Comparison of ENCODE assay signal across 29 cellular contexts in the genomic region with DNA sequence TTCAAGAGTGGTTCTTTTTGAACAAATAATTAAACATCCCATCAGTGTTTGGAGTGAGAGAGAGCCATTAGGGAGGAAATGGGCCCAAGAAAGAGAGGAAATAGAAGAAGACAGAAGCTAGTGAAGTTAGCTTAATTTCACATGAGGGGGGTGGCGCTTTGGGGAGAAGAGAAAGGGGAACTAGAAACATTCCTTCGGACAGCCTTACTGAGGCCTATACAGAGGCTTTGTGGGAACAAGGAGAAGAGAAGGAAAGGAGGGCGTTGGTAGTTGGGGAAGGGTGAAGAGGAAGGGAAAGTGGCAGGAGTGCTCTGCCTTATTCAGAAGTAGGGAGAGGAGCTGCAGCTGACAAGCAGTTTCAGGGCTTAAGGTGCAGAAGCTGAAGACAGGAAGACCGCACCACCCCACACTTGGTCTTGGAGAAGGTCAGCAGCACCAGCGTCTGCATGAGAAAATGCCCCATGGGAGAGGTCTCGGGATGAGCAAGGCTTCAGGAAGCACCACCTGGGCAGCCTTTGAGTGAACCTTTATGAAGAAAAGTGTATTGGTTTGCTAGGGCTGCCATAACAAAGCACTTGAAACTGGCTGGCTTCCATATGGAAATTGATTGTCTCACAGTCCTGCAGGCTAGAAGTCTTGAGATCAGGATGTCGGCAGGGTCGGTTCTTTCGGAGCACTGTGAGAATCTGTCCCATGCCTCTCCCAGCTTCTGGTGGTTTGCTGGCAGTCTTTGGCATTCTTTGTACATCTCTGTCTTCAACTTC.
A peak's percentile ranks its signal among the peaks of the same experiment; 100 is the strongest.
DNase-seq lines count a peak whose midpoint lies in the region; ATAC-seq, FAIRE-seq and TF ChIP-seq lines count a peak whose summit lies in the region.
"Had no signal": no experiment of that assay in that cellular context is flagged by ENCODE, and none has a peak within 500 bp of the region (broad histone marks: within the 10 kb centered on the region; RNA-seq: fewer than 3 reads in every experiment).

No MANE protein-coding gene starts in this region.

- H2AFZ ChIP-seq in HepG2 (ENCODE audit: low read length): no peak overlapping the region

- DNase-seq in right lobe of liver: no peak
- DNase-seq in HepG2 (ENCODE audit: low spot score): no peak
- DNase-seq in NT2/D1 (ENCODE audit: low read depth, low spot score): peak; percentile 35
- DNase-seq in left lobe of liver (ENCODE audit: low spot score): no peak
- no peak for DNase-seq in ACHN
- DNase-seq in foreskin fibroblast: no peak
- no peak for DNase-seq in RCC 7860 (ENCODE audit: low spot score)
- no peak for DNase-seq in RWPE1 (ENCODE audit: low spot score)
- DNase-seq: activated B cell treated with CpG ODN at 0.5 μM for 24 hours; activated CD4-positive, alpha-beta memory T cell treated with anti-CD3 and anti-CD28 coated beads for 36 hours; activated effector memory CD4-positive, alpha-beta T cell treated with Interleukin-2 at 50 U/mL for 16 hours; activated naive CD8-positive, alpha-beta T cell treated with anti-CD3 and anti-CD28 coated beads, Interleukin-2, amount 10 ng/mL, durations not matched to agents 7 days and 5 days; Calu3; central memory CD4-positive, alpha-beta T cell; DND-41; glutamatergic neuron; mammary epithelial cell; NCI-H2029 treated with DMSO at 0.1 percent for 48 hours; NCI-H345; NCI-H82; nucleus accumbens; spleen; stimulated activated CD4-positive, alpha-beta T cell treated with anti-CD3 and anti-CD28 coated beads, Interleukin-4, amount 100 ng/mL, for 24 hours; stimulated activated naive CD4-positive, alpha-beta T cell treated with Interleukin-2 at 50 U/mL for 16 hours; T-helper 9 cell; testis; uterus had no signal

- ATAC-seq in right lobe of liver (peak; percentile 46 to 68 (median 56)), HepG2 (no peak), left lobe of liver (peak; percentile 38)

- CTCF ChIA-PET in HepG2 (lab: Yijun Ruan, JAX; ENCODE audit: low intra/inter-chr PET ratio, low total read pairs): no interaction called here
- CTCF ChIA-PET in RWPE1 (lab: Yijun Ruan, JAX): interaction anchor here (0.6 kb wide), 1 partner anchor 274 kb away, joined by 11 read pairs; no protein-coding TSS in a partner anchor

- TF ChIP-seq RAD21 in HepG2 (CRISPR knock-in tag; IDR thresholded peaks at IDR 0.05): no peak

- TF ChIP-seq EP300 in HepG2 (IDR thresholded peaks at IDR 0.05; ENCODE audit: low read depth in 2 of 2, low read length in 2 of 2): no peak
- no peak for TF ChIP-seq EP300 in HepG2 (CRISPR knock-in tag; IDR thresholded peaks at IDR 0.05; ENCODE audit: borderline replicate concordance)

- H3K9ac ChIP-seq in HepG2 (ENCODE audit: insufficient read depth, low read depth, low read length) (no peak overlapping the region), NT2/D1 (ENCODE audit: insufficient read length, low read depth) (no peak overlapping the region)
- H3K9ac ChIP-seq: BLaER1 had no signal

- no peak overlapping the region for H3K4me2 ChIP-seq in HepG2 (ENCODE audit: low read depth, low read length)
- H3K4me2 ChIP-seq: BLaER1 had no signal

- POLR2A ChIA-PET in HepG2 (lab: Yijun Ruan, JAX): no interaction called here
- POLR2A ChIA-PET in RWPE1 (lab: Yijun Ruan, JAX; ENCODE audit: low non-redundant PET): no interaction called here

- TF ChIP-seq CTCF in right lobe of liver (IDR thresholded peaks at IDR 0.05) (no peak), HepG2 (CRISPR knock-in tag; IDR thresholded peaks at IDR 0.05) (no peak), foreskin fibroblast (IDR thresholded peaks at IDR 0.05; ENCODE audit: low read depth, low read length) (no peak), RWPE1 (conservative IDR thresholded peaks at IDR 0.05; ENCODE audit: low read depth) (no peak)

- no TSS peak for BruUV-seq in HepG2 (replicated peaks; lab: Mats Ljungman, UMichigan)

- FAIRE-seq in HepG2 (lab: Jason Lieb, UNC) (no peak), RCC 7860 (lab: Jason Lieb, UNC) (no peak)
- FAIRE-seq: H54 had no signal

- no peaks in the 10 kb centered on the region for H3K79me2 ChIP-seq in HepG2 (ENCODE audit: insufficient read depth, low read length)

- H3K36me3 ChIP-seq in right lobe of liver (no peaks in the 10 kb centered on the region), HepG2 (replicated peaks in 1 of 2; ENCODE audit: control insufficient read depth in 1 of 2, insufficient read depth in 2 of 2, low read length in 2 of 2) (no peaks in the 10 kb centered on the region), NT2/D1 (ENCODE audit: insufficient read depth, insufficient read length, low read length) (no peaks in the 10 kb centered on the region)
- H3K36me3 ChIP-seq: spleen, uterus had no signal

- H3K9me3 ChIP-seq in right lobe of liver (no peaks in the 10 kb centered on the region), HepG2 (ENCODE audit: low read length) (no peaks in the 10 kb centered on the region), NT2/D1 (ENCODE audit: insufficient read depth, low read length) (0 out of 2 replicates have a peak, but pooled peaks cover 3% of the 10 kb centered on the region)
- H3K9me3 ChIP-seq: testis, uterus had no signal

- H3K4me1 ChIP-seq in right lobe of liver (no peaks in the 10 kb centered on the region), HepG2 (ENCODE audit: insufficient read depth, low read length) (no peaks in the 10 kb centered on the region), NT2/D1 (ENCODE audit: insufficient read depth, insufficient read length) (no peaks in the 10 kb centered on the region)
- H3K4me1 ChIP-seq: testis, uterus had no signal

- 74% methylated on average over 3 of the region's 9 CpGs for WGBS in right lobe of liver (ENCODE audit: insufficient coverage, low coverage, low lambda C conversion rate, missing lambda C conversion rate)
- 29% methylated on average over 9 of the region's 9 CpGs for WGBS in HepG2 (ENCODE audit: low lambda C conversion rate)

- H3K27ac ChIP-seq in right lobe of liver (no peak overlapping the region), HepG2 (ENCODE audit: extremely low read length, insufficient read depth, low read length) (no peak overlapping the region), RWPE1 (no peak overlapping the region)
- H3K27ac ChIP-seq: BLaER1, spleen, testis, uterus had no signal

- H3K4me3 ChIP-seq in right lobe of liver (no peak overlapping the region), HepG2 (replicated peaks in 1 of 3; ENCODE audit: insufficient read depth in 1 of 3, low read depth in 2 of 3, low read length in 3 of 3) (no peak overlapping the region), NT2/D1 (ENCODE audit: insufficient read length, low read depth) (no peak overlapping the region), foreskin fibroblast (ENCODE audit: low read depth in 1 of 2, low read length in 2 of 2) (no peak overlapping the region)
- H3K4me3 ChIP-seq: BLaER1, spleen, testis, uterus had no signal

- intact Hi-C loops in right lobe of liver (cut with DNase I): no loop called here
- intact Hi-C loops in HepG2 (cut with micrococcal nuclease; ENCODE audit: unreplicated experiment): no loop called here

- TF ChIP-seq POLR2A in right lobe of liver (IDR thresholded peaks at IDR 0.05) (no peak), HepG2 (IDR thresholded peaks at IDR 0.05; ENCODE audit: insufficient read depth in 1 of 2, low read depth in 2 of 2, low read length in 2 of 2) (no peak)

- in situ Hi-C loops in HepG2 (cut with HindIII; ENCODE audit: extremely low pct_ligation_motif_present, low pct_unique_long_range_greater_than_20kb) (no loop called here), ACHN (cut with HindIII; ENCODE audit: low pct_ligation_motif_present, low pct_unique_long_range_greater_than_20kb, low sequenced_read_pairs) (no loop called here)

- no peaks in the 10 kb centered on the region for H4K20me1 ChIP-seq in HepG2 (ENCODE audit: insufficient read depth, low read length)
- H4K20me1 ChIP-seq: BLaER1 had no signal

- H3K27me3 ChIP-seq in right lobe of liver (no peaks in the 10 kb centered on the region), HepG2 (ENCODE audit: control insufficient read depth in 1 of 2, insufficient read depth in 2 of 2, low read length in 2 of 2) (no peaks in the 10 kb centered on the region), NT2/D1 (ENCODE audit: insufficient read depth, insufficient read length) (no peaks in the 10 kb centered on the region)
- H3K27me3 ChIP-seq: BLaER1, spleen, testis, uterus had no signal

TF ChIP-seq in HepG2, 621 proteins besides CTCF, POLR2A, EP300 and RAD21 (continues in another document):
- TF ChIP-seq TAF15 (IDR thresholded peaks at IDR 0.05; ENCODE audit: low read depth, low read length, poor library complexity, severe bottlenecking) (no peak), GRHL1 (CRISPR knock-in tag; conservative IDR thresholded peaks at IDR 0.05) (no peak), SOX5 (CRISPR knock-in tag; IDR thresholded peaks at IDR 0.05; ENCODE audit: borderline replicate concordance) (no peak), XBP1 (CRISPR knock-in tag; IDR thresholded peaks at IDR 0.05) (no peak), MZF1 (CRISPR knock-in tag; IDR thresholded peaks at IDR 0.05; ENCODE audit: borderline replicate concordance) (no peak), ZNF790 (CRISPR knock-in tag; IDR thresholded peaks at IDR 0.05; ENCODE audit: borderline replicate concordance) (no peak)
- TF ChIP-seq, protein P1, sequence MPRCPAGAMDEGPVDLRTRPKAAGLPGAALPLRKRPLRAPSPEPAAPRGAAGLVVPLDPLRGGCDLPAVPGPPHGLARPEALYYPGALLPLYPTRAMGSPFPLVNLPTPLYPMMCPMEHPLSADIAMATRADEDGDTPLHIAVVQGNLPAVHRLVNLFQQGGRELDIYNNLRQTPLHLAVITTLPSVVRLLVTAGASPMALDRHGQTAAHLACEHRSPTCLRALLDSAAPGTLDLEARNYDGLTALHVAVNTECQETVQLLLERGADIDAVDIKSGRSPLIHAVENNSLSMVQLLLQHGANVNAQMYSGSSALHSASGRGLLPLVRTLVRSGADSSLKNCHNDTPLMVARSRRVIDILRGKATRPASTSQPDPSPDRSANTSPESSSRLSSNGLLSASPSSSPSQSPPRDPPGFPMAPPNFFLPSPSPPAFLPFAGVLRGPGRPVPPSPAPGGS (CRISPR knock-in tag; IDR thresholded peaks at IDR 0.05): no peak
